1 cellular context compared by ENCODE assay signal in the genomic region with DNA sequence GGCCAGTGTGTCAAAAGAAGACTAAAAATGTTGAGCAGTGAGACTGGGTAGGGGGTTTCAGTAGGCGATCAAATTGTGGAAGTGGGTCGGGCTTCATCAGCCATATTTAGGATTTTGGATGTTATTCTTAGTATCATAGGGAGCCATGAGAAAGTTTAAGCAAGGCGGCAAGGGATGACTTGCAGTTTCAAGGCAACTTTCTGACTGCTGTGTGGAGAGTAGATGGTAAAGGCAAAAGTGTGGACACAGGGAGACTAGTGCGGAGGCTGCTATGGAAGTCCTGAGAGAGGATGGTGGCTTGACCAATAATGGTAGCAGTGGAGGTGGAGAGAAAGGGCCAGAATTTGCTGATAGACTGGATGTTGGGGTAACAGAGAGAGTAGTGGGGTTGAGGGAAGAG.
TF ChIP-seq lines count a peak whose summit lies in the region.

No MANE protein-coding gene starts in this region.

TF ChIP-seq in HepG2, 621 proteins besides CTCF, POLR2A, EP300 and RAD21:
- TF ChIP-seq GLI4 (CRISPR knock-in tag; IDR thresholded peaks at IDR 0.05; ENCODE audit: borderline replicate concordance) (no peak), MXI1 (IDR thresholded peaks at IDR 0.05; ENCODE audit: borderline replicate concordance, low read depth, low read length) (no peak), ZSCAN30 (CRISPR knock-in tag; IDR thresholded peaks at IDR 0.05) (no peak), MED1 (CRISPR knock-in tag; IDR thresholded peaks at IDR 0.05) (no peak), HOXA3 (CRISPR knock-in tag; IDR thresholded peaks at IDR 0.05) (no peak), HDAC6 (IDR thresholded peaks at IDR 0.05; ENCODE audit: low read depth, low read length) (no peak), CREM (IDR thresholded peaks at IDR 0.05) (no peak), CREM (CRISPR knock-in tag; IDR thresholded peaks at IDR 0.05) (no peak), NFE2L2 (IDR thresholded peaks at IDR 0.05; ENCODE audit: low read length) (0 out of 2 replicates have a peak, but pooled peaks have one; percentile 31), RBM22 (optimal IDR thresholded peaks at IDR 0.05; ENCODE audit: low read length) (peak; percentile 87), POLR2G (IDR thresholded peaks at IDR 0.05; ENCODE audit: low read depth, low read length) (0 out of 2 replicates have a peak, but pooled peaks have one; percentile 35), RFX5 (IDR thresholded peaks at IDR 0.05; ENCODE audit: low read depth, low read length) (no peak), ZBTB3 (CRISPR knock-in tag; IDR thresholded peaks at IDR 0.05; ENCODE audit: borderline replicate concordance, low read depth) (no peak), ZSCAN20 (CRISPR knock-in tag; IDR thresholded peaks at IDR 0.05; ENCODE audit: borderline replicate concordance) (no peak)
- TF ChIP-seq, protein P1, sequence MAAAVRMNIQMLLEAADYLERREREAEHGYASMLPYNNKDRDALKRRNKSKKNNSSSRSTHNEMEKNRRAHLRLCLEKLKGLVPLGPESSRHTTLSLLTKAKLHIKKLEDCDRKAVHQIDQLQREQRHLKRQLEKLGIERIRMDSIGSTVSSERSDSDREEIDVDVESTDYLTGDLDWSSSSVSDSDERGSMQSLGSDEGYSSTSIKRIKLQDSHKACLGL (CRISPR knock-in tag; IDR thresholded peaks at IDR 0.05): no peak
